28 cellular contexts compared by ENCODE assay signal in genomic region chr19:15444505-15445226, GRCh38. TPM values are rescaled to one million over a fixed set of nuclear protein-coding genes. Genes with fewer than 3 reads are reported as not detected.
"Had no signal": no experiment of that assay in that cellular context is flagged by ENCODE, and none has a peak within 500 bp of the region (broad histone marks: within the 10 kb centered on the region; RNA-seq: fewer than 3 reads in every experiment).

No MANE protein-coding gene starts in this region.

- H3K27me3 ChIP-seq: adrenal gland, brain microvascular endothelial cell, esophagus squamous epithelium, right lobe of liver, thyroid gland, upper lobe of right lung had no signal

- H3K27ac Mint-ChIP-seq: activated CD4-positive, alpha-beta T cell treated with anti-CD3 and anti-CD28 coated beads for 36 hours; activated naive CD4-positive, alpha-beta T cell treated with anti-CD3 and anti-CD28 coated beads for 36 hours; activated naive CD8-positive, alpha-beta T cell treated with anti-CD3 and anti-CD28 coated beads for 36 hours; activated T-cell treated with anti-CD3 and anti-CD28 coated beads, Interleukin-2, amount 50 U/mL, for 72 hours; dendritic cell treated with granulocyte-macrophage colony-stimulating factor and Interleukin-4, amounts not matched to agents 40 ng/mL and 50 ng/mL, for 4 days; endodermal cell; immature natural killer cell; stimulated activated memory B cell treated with anti-CD40 and anti-IgM and Interleukin-4, amounts not matched to agents 10 μg/mL and 1 μg/mL and 100 μg/mL, for 72 hours had no signal

- H3K4me1 Mint-ChIP-seq: endodermal cell had no signal

- H3K27me3 Mint-ChIP-seq: activated CD4-positive, alpha-beta T cell treated with anti-CD3 and anti-CD28 coated beads for 36 hours; activated naive CD8-positive, alpha-beta T cell treated with anti-CD3 and anti-CD28 coated beads for 36 hours; dendritic cell treated with granulocyte-macrophage colony-stimulating factor and Interleukin-4, amounts not matched to agents 40 ng/mL and 50 ng/mL, for 4 days; natural killer cell treated with Interleukin-12 subunit alpha and Interleukin-12 subunit beta and Interleukin-15 and Interleukin-18, amount 100 ng/mL, for 72 hours; stimulated activated memory B cell treated with anti-CD40 and anti-IgM and Interleukin-4, amounts not matched to agents 10 μg/mL and 1 μg/mL and 100 μg/mL, for 72 hours; stimulated activated naive CD8-positive, alpha-beta T cell treated with anti-CD3 and anti-CD28 coated beads, Interleukin-15, amount 100 ng/mL, for 72 hours had no signal

- H3K36me3 Mint-ChIP-seq: natural killer cell treated with Interleukin-12 subunit alpha and Interleukin-12 subunit beta and Interleukin-15 and Interleukin-18, amount 100 ng/mL, for 72 hours; stimulated activated memory B cell treated with anti-CD40 and anti-IgM and Interleukin-4, amounts not matched to agents 10 μg/mL and 1 μg/mL and 100 μg/mL, for 72 hours had no signal

- H3K9me3 ChIP-seq: adrenal gland, esophagus squamous epithelium, lower lobe of right lung, right lobe of liver, thyroid gland, upper lobe of right lung had no signal

- H3K27ac ChIP-seq: adrenal gland, brain microvascular endothelial cell, esophagus squamous epithelium, lower lobe of right lung, right lobe of liver, thyroid gland, upper lobe of right lung had no signal

- H3K9me3 Mint-ChIP-seq: activated naive CD4-positive, alpha-beta T cell treated with anti-CD3 and anti-CD28 coated beads for 36 hours; activated naive CD8-positive, alpha-beta T cell treated with anti-CD3 and anti-CD28 coated beads for 36 hours; activated T-cell treated with anti-CD3 and anti-CD28 coated beads, Interleukin-2, amount 50 U/mL, for 72 hours; dendritic cell treated with granulocyte-macrophage colony-stimulating factor and Interleukin-4, amounts not matched to agents 40 ng/mL and 50 ng/mL, for 4 days; endodermal cell; immature natural killer cell; natural killer cell treated with Interleukin-12 subunit alpha and Interleukin-12 subunit beta and Interleukin-15 and Interleukin-18, amount 100 ng/mL, for 72 hours; stimulated activated memory B cell treated with anti-CD40 and anti-IgM and Interleukin-4, amounts not matched to agents 10 μg/mL and 1 μg/mL and 100 μg/mL, for 72 hours; stimulated activated naive CD8-positive, alpha-beta T cell treated with anti-CD3 and anti-CD28 coated beads, Interleukin-15, amount 100 ng/mL, for 72 hours had no signal

- H3K4me3 Mint-ChIP-seq: activated CD4-positive, alpha-beta T cell treated with anti-CD3 and anti-CD28 coated beads for 36 hours; activated naive CD4-positive, alpha-beta T cell treated with anti-CD3 and anti-CD28 coated beads for 36 hours; activated naive CD8-positive, alpha-beta T cell treated with anti-CD3 and anti-CD28 coated beads for 36 hours; activated T-cell treated with anti-CD3 and anti-CD28 coated beads, Interleukin-2, amount 50 U/mL, for 72 hours; dendritic cell treated with granulocyte-macrophage colony-stimulating factor and Interleukin-4, amounts not matched to agents 40 ng/mL and 50 ng/mL, for 4 days; endodermal cell; immature natural killer cell; natural killer cell treated with Interleukin-12 subunit alpha and Interleukin-12 subunit beta and Interleukin-15 and Interleukin-18, amount 100 ng/mL, for 72 hours; stimulated activated memory B cell treated with anti-CD40 and anti-IgM and Interleukin-4, amounts not matched to agents 10 μg/mL and 1 μg/mL and 100 μg/mL, for 72 hours; stimulated activated naive CD8-positive, alpha-beta T cell treated with anti-CD3 and anti-CD28 coated beads, Interleukin-15, amount 100 ng/mL, for 72 hours had no signal

- H3K4me3 ChIP-seq: adrenal gland, esophagus squamous epithelium, lower lobe of right lung, right lobe of liver, thyroid gland, upper lobe of right lung had no signal

- DNase-seq: activated CD4-positive, alpha-beta T cell treated with anti-CD3 and anti-CD28 coated beads for 36 hours; activated CD4-positive, alpha-beta T cell treated with anti-CD3 and anti-CD28 coated beads, Interleukin-2, amount 50 U/mL, for 4 hours; activated CD4-positive, CD25-positive, alpha-beta regulatory T cell; activated naive CD4-positive, alpha-beta T cell treated with anti-CD3 and anti-CD28 coated beads for 36 hours; activated naive CD8-positive, alpha-beta T cell treated with anti-CD3 and anti-CD28 coated beads for 36 hours; activated T-cell treated with anti-CD3 and anti-CD28 coated beads for 4 hours; activated T-cell treated with anti-CD3 and anti-CD28 coated beads, Interleukin-2, amount 50 U/mL, for 72 hours; brain microvascular endothelial cell; endodermal cell; esophagus squamous epithelium; foreskin melanocyte; immature natural killer cell; lower lobe of right lung; mesenchymal stem cell; small intestine; stimulated activated CD4-positive, alpha-beta T cell treated with anti-CD3 and anti-CD28 coated beads, Interleukin-4, amount 100 ng/mL, for 4 hours; stimulated activated CD8-positive, alpha-beta memory T cell treated with anti-CD3 and anti-CD28 coated beads, Interleukin-4, amount 100 ng/mL, for 48 hours; stimulated activated naive CD8-positive, alpha-beta T cell treated with anti-CD3 and anti-CD28 coated beads, Interleukin-15, amount 100 ng/mL, for 72 hours; thyroid gland; upper lobe of right lung had no signal

- H3K36me3 ChIP-seq: adrenal gland, brain microvascular endothelial cell, esophagus squamous epithelium, right lobe of liver, thyroid gland, upper lobe of right lung had no signal

RNA-seq across cellular contexts. Expression of gene RASAL3, which starts 19.7 kb away (rescaled TPM):
- total RNA-seq: endodermal cell, kidney epithelial cell had no signal

RNA-seq across cellular contexts. Expression of gene PGLYRP2, which starts 34.6 kb away (rescaled TPM):
- total RNA-seq: activated naive CD8-positive, alpha-beta T cell treated with anti-CD3 and anti-CD28 coated beads for 36 hours; adrenal gland; astrocyte; endodermal cell; esophagus squamous epithelium; kidney epithelial cell; lower lobe of right lung; natural killer cell treated with Interleukin-12 subunit alpha and Interleukin-12 subunit beta and Interleukin-15 and Interleukin-18, amount 100 ng/mL, for 72 hours; omental fat pad; thyroid gland; upper lobe of right lung had no signal
